ENCODE assay signal across 19 cellular contexts in the genomic region with DNA sequence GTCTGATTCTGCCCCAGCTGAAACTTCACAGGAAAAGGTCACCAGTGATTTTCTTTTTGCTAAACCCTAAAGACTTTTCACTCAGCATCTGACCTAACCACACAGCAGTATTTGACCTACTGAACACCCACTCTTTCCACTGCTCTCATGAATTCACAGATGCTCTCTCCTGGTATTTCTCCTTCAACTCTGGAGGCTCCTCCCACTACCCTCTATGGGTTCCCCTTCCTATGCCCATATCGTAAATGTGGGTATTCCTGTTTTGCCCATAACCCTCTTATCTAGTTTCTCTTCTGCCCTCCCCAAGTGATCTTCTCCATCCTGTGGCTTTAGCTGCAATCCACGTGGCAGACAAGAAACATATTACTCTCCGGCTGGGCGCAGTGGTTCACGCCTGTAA. TPM values are rescaled to one million over a fixed set of nuclear protein-coding genes. Genes with fewer than 3 reads are reported as not detected.
DNase-seq lines count a peak whose midpoint lies in the region; ATAC-seq and TF ChIP-seq lines count a peak whose summit lies in the region.
"Had no signal": no experiment of that assay in that cellular context is flagged by ENCODE, and none has a peak within 500 bp of the region (broad histone marks: within the 10 kb centered on the region; RNA-seq: fewer than 3 reads in every experiment).

No MANE protein-coding gene starts in this region.

- H3K27ac Mint-ChIP-seq in dendritic cell treated with granulocyte-macrophage colony-stimulating factor and Interleukin-4, amounts not matched to agents 40 ng/mL and 50 ng/mL, for 4 days, result peak overlapping the region; percentile 47
- H3K27ac Mint-ChIP-seq in stimulated activated memory B cell treated with anti-CD40 and anti-IgM and Interleukin-4, amounts not matched to agents 10 μg/mL and 1 μg/mL and 100 μg/mL, for 72 hours, result peak overlapping the region; percentile 37
- H3K27ac Mint-ChIP-seq: activated CD4-positive, alpha-beta T cell treated with anti-CD3 and anti-CD28 coated beads, Interleukin-2, amount 10 ng/mL, durations not matched to agents 7 days and 5 days had no signal

- intact Hi-C loops in dendritic cell treated with granulocyte-macrophage colony-stimulating factor and Interleukin-4, amounts not matched to agents 40 ng/mL and 50 ng/mL, for 4 days (cut with micrococcal nuclease), result no loop called here
- intact Hi-C loops in cardiac septum (cut with DNase I), result no loop called here
- intact Hi-C loops in OCI-LY7 (cut with micrococcal nuclease; ENCODE audit: unreplicated experiment), result no loop called here

- TF ChIP-seq CTCF in Loucy (conservative IDR thresholded peaks at IDR 0.05; ENCODE audit: low read length), result no peak
- no peak for TF ChIP-seq CTCF in OCI-LY7 (conservative IDR thresholded peaks at IDR 0.05; ENCODE audit: low read length)

- BruUV-seq in OCI-LY7 (replicated peaks; lab: Mats Ljungman, UMichigan), result no TSS peak

- H3F3A ChIP-seq in Loucy (ENCODE audit: low read depth), result peaks cover 4% of the 10 kb centered on the region; the same call in 1 of the 2 replicates

- peak overlapping the region; percentile 57 for H3K4me3 ChIP-seq in Loucy (ENCODE audit: low read length, poor library complexity, severe bottlenecking)
- no peak overlapping the region for H3K4me3 ChIP-seq in OCI-LY7 (ENCODE audit: low read depth, low read length, poor library complexity, severe bottlenecking)
- H3K4me3 ChIP-seq: BLaER1 treated with 17β-estradiol and CSF1 and Interleukin-3, amounts not matched to agents 10 nM and 100 nM; left ventricle myocardium inferior; skin epidermis had no signal

- no peaks in the 10 kb centered on the region for H3K27me3 ChIP-seq in Loucy (ENCODE audit: insufficient read depth, low read length, poor library complexity, severe bottlenecking)
- H3K27me3 ChIP-seq: BLaER1 treated with 17β-estradiol and CSF1 and Interleukin-3, amounts not matched to agents 10 nM and 100 nM had no signal

- H3K4me2 ChIP-seq in Loucy (ENCODE audit: low read depth, low read length, poor library complexity, severe bottlenecking) (peak overlapping the region; percentile 73), OCI-LY7 (ENCODE audit: low read length) (no peak overlapping the region)

- POLR2A ChIA-PET in OCI-LY7 (lab: Charles Lee), result no interaction called here

- H3K36me3 ChIP-seq in Loucy (ENCODE audit: insufficient read depth, low read length) (no peaks in the 10 kb centered on the region), OCI-LY7 (ENCODE audit: insufficient read depth, low read length) (no peaks in the 10 kb centered on the region)

- no peaks in the 10 kb centered on the region for H3K27me3 Mint-ChIP-seq in dendritic cell treated with granulocyte-macrophage colony-stimulating factor and Interleukin-4, amounts not matched to agents 40 ng/mL and 50 ng/mL, for 4 days
- no peaks in the 10 kb centered on the region for H3K27me3 Mint-ChIP-seq in stimulated activated memory B cell treated with anti-CD40 and anti-IgM and Interleukin-4, amounts not matched to agents 10 μg/mL and 1 μg/mL and 100 μg/mL, for 72 hours
- H3K27me3 Mint-ChIP-seq: activated CD4-positive, alpha-beta T cell treated with anti-CD3 and anti-CD28 coated beads, Interleukin-2, amount 10 ng/mL, durations not matched to agents 7 days and 5 days had no signal

- H3K36me3 Mint-ChIP-seq in dendritic cell treated with granulocyte-macrophage colony-stimulating factor and Interleukin-4, amounts not matched to agents 40 ng/mL and 50 ng/mL, for 4 days (ENCODE audit: low read depth), result no peaks in the 10 kb centered on the region
- H3K36me3 Mint-ChIP-seq in stimulated activated memory B cell treated with anti-CD40 and anti-IgM and Interleukin-4, amounts not matched to agents 10 μg/mL and 1 μg/mL and 100 μg/mL, for 72 hours, result peaks cover 21% of the 10 kb centered on the region

- CTCF ChIA-PET in OCI-LY7 (lab: Charles Lee; ENCODE audit: unreplicated experiment), result no interaction called here

- H2AFZ ChIP-seq in Loucy (ENCODE audit: low read length) (no peak overlapping the region), OCI-LY7 (ENCODE audit: low read length) (no peak overlapping the region)

- peak overlapping the region; percentile 49 for H3K9ac ChIP-seq in Loucy (ENCODE audit: low read depth, low read length, poor library complexity, severe bottlenecking)
- H3K9ac ChIP-seq: BLaER1 treated with 17β-estradiol and CSF1 and Interleukin-3, amounts not matched to agents 10 nM and 100 nM had no signal

- peak overlapping the region; percentile 35 for H3K4me3 Mint-ChIP-seq in dendritic cell treated with granulocyte-macrophage colony-stimulating factor and Interleukin-4, amounts not matched to agents 40 ng/mL and 50 ng/mL, for 4 days
- peak overlapping the region; percentile 10 for H3K4me3 Mint-ChIP-seq in stimulated activated memory B cell treated with anti-CD40 and anti-IgM and Interleukin-4, amounts not matched to agents 10 μg/mL and 1 μg/mL and 100 μg/mL, for 72 hours
- H3K4me3 Mint-ChIP-seq: activated CD4-positive, alpha-beta T cell treated with anti-CD3 and anti-CD28 coated beads, Interleukin-2, amount 10 ng/mL, durations not matched to agents 7 days and 5 days had no signal

- H3K79me2 ChIP-seq in Loucy (ENCODE audit: insufficient read depth, low read length) (peaks cover 43% of the 10 kb centered on the region), OCI-LY7 (ENCODE audit: insufficient read depth, low read depth, low read length) (no peaks in the 10 kb centered on the region)

- H3K9me3 ChIP-seq in Loucy (ENCODE audit: insufficient read depth, low read depth, low read length) (no peaks in the 10 kb centered on the region), OCI-LY7 (ENCODE audit: low read length) (no peaks in the 10 kb centered on the region)
- H3K9me3 ChIP-seq: BLaER1 treated with 17β-estradiol and CSF1 and Interleukin-3, amounts not matched to agents 10 nM and 100 nM; left ventricle myocardium inferior had no signal

- peak; percentile 6 to 32 for DNase-seq in activated CD4-positive, alpha-beta T cell treated with anti-CD3 and anti-CD28 coated beads, Interleukin-2, amount 50 U/mL, for 48 hours
- no peak for DNase-seq in activated CD4-positive, alpha-beta T cell treated with anti-CD3 and anti-CD28 coated beads, Interleukin-2, amount 50 U/mL, for 1 hour
- DNase-seq in iPS-NIHi11 (ENCODE audit: low spot score) (no peak), cardiac septum (ENCODE audit: low spot score) (no peak), OCI-LY7 (ENCODE audit: low spot score) (no peak)
- DNase-seq: activated CD4-positive, alpha-beta T cell treated with anti-CD3 and anti-CD28 coated beads, Interleukin-2, amount 10 ng/mL, durations not matched to agents 7 days and 5 days; amygdala; dermis blood vessel endothelial cell; HCEC 1CT; left ventricle myocardium inferior; NCI-H1417 treated with DMSO at 0.1 percent for 48 hours; NCI-H2171; NCI-H69; stimulated activated CD4-positive, alpha-beta T cell treated with anti-CD3 and anti-CD28 coated beads, Interleukin-2, amount 100 ng/mL, for 48 hours had no signal

- H3K4me1 ChIP-seq in Loucy (ENCODE audit: insufficient read depth, low read length, poor library complexity, severe bottlenecking), result peaks cover 67% of the 10 kb centered on the region
- H3K4me1 ChIP-seq in OCI-LY7 (ENCODE audit: insufficient read depth, low read length, poor library complexity, severe bottlenecking), result no peaks in the 10 kb centered on the region

- peaks cover 43% of the 10 kb centered on the region for H3K4me1 Mint-ChIP-seq in dendritic cell treated with granulocyte-macrophage colony-stimulating factor and Interleukin-4, amounts not matched to agents 40 ng/mL and 50 ng/mL, for 4 days (ENCODE audit: low read depth)
- peaks cover 28% of the 10 kb centered on the region for H3K4me1 Mint-ChIP-seq in stimulated activated memory B cell treated with anti-CD40 and anti-IgM and Interleukin-4, amounts not matched to agents 10 μg/mL and 1 μg/mL and 100 μg/mL, for 72 hours

- no peaks in the 10 kb centered on the region for H3K9me3 Mint-ChIP-seq in dendritic cell treated with granulocyte-macrophage colony-stimulating factor and Interleukin-4, amounts not matched to agents 40 ng/mL and 50 ng/mL, for 4 days
- no peaks in the 10 kb centered on the region for H3K9me3 Mint-ChIP-seq in stimulated activated memory B cell treated with anti-CD40 and anti-IgM and Interleukin-4, amounts not matched to agents 10 μg/mL and 1 μg/mL and 100 μg/mL, for 72 hours
- H3K9me3 Mint-ChIP-seq: activated CD4-positive, alpha-beta T cell treated with anti-CD3 and anti-CD28 coated beads, Interleukin-2, amount 10 ng/mL, durations not matched to agents 7 days and 5 days had no signal

- peak; percentile 89 for ATAC-seq in stimulated activated memory B cell treated with anti-CD40 and anti-IgM and Interleukin-4, amounts not matched to agents 10 μg/mL and 1 μg/mL and 100 μg/mL, for 72 hours

- no peak overlapping the region for H3K27ac ChIP-seq in OCI-LY7 (ENCODE audit: low read depth, low read length, poor library complexity, severe bottlenecking)
- H3K27ac ChIP-seq: BLaER1 treated with 17β-estradiol and CSF1 and Interleukin-3, amounts not matched to agents 10 nM and 100 nM; left ventricle myocardium inferior; skin epidermis had no signal

- H4K20me1 ChIP-seq in Loucy (ENCODE audit: insufficient read depth, low read length, poor library complexity, severe bottlenecking) (no peaks in the 10 kb centered on the region), OCI-LY7 (ENCODE audit: insufficient read depth, low read length) (no peaks in the 10 kb centered on the region; the same call in 1 of the 2 replicates)

- H3K9me2 ChIP-seq in Loucy (replicated peaks; ENCODE audit: low read depth, low read length) (no peaks in the 10 kb centered on the region), OCI-LY7 (ENCODE audit: insufficient read depth, low read length) (no peaks in the 10 kb centered on the region)

RNA-seq across cellular contexts. Expression of a gene that starts 7.6 kb away (rescaled TPM):
- total RNA-seq in cardiac septum, result 12.0 TPM
- 4.0 and 6.3 TPM in 2 replicates for total RNA-seq in OCI-LY7 (2014; rRNA removed; shearing (Covaris generic))
- total RNA-seq in OCI-LY7 (2022), result 3.7 and 5.4 TPM in 2 replicates

Comparison
In these comparisons a context has a peak if more than half of its experiments do, and no peak if none do; other contexts are left out.
1. DNase-seq: peak in activated CD4-positive, alpha-beta T cell treated with anti-CD3 and anti-CD28 coated beads, Interleukin-2, amount 50 U/mL, for 48 hours (2 of 2); none in activated CD4-positive, alpha-beta T cell treated with anti-CD3 and anti-CD28 coated beads, Interleukin-2, amount 50 U/mL, for 1 hour (single experiment), iPS-NIHi11 (single experiment), cardiac septum (single experiment) and OCI-LY7 (single experiment).